In the genomic region with DNA sequence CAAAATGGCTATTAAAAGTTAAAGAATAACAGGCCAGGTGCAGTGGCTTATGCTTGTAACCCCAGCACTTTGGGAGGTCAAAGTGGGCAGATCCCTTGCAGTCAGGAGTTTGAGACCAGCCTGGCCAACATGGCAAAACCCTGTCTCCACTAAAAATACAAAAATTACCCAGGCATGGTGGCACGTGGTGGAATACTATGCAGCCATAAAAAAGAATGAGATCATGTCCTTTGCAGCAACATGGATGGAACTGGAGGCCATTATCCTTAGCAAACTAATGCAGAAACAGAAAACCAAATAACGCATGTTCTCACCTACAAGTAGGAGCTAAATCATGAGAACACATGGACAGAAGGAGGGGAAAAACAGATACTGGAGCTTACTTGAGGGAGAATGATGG, we compare ENCODE assay signal across 2 cellular contexts. TPM values are rescaled to one million over a fixed set of nuclear protein-coding genes. Genes with fewer than 3 reads are reported as not detected.
"Had no signal": no experiment of that assay in that cellular context is flagged by ENCODE, and none has a peak within 500 bp of the region (broad histone marks: within the 10 kb centered on the region; RNA-seq: fewer than 3 reads in every experiment).

No MANE protein-coding gene starts in this region.

RNA-seq across cellular contexts. Expression of a gene that starts 15.9 kb away (rescaled TPM):
- total RNA-seq: RPMI7951, SJSA1 had no signal
